In genomic region chr11:76242004-76242779, GRCh38 we compare ENCODE assay signal across 24 cellular contexts. TPM values are rescaled to one million over a fixed set of nuclear protein-coding genes. Genes with fewer than 3 reads are reported as not detected.
DNase-seq lines count a peak whose midpoint lies in the region; ATAC-seq, FAIRE-seq and TF ChIP-seq lines count a peak whose summit lies in the region.
"Had no signal": no experiment of that assay in that cellular context is flagged by ENCODE, and none has a peak within 500 bp of the region (broad histone marks: within the 10 kb centered on the region; RNA-seq: fewer than 3 reads in every experiment).

No MANE protein-coding gene starts in this region.

- peaks cover 68% of the 10 kb centered on the region for H3K27me3 Mint-ChIP-seq in Calu3 (ENCODE audit: unreplicated experiment)
- H3K27me3 Mint-ChIP-seq: CD4-positive, alpha-beta T cell had no signal

- no peak overlapping the region for H3K4me3 Mint-ChIP-seq in Calu3 (ENCODE audit: low read depth, unreplicated experiment)
- H3K4me3 Mint-ChIP-seq: CD14-positive monocyte; CD4-positive, alpha-beta T cell; CD8-positive, alpha-beta memory T cell had no signal

- BruUV-seq in Calu3 (replicated peaks; lab: Mats Ljungman, UMichigan), result no TSS peak

- 82% methylated on average over 12 of the region's 12 CpGs; no CpG with 5 or more reads in 1 of the 2 experiments for WGBS in H1 (ENCODE audit: extremely low coverage in 1 of 2, insufficient coverage in 1 of 2, insufficient read length in 1 of 2, insufficient replicate concordance in 2 of 2, low coverage in 1 of 2, low lambda C conversion rate in 2 of 2, missing lambda C conversion rate in 1 of 2), 2 experiments
- no CpG with 5 or more reads among the region's 12 CpGs for WGBS in neuronal stem cell (ENCODE audit: extremely low coverage in 2 of 2, insufficient read length in 2 of 2, insufficient replicate concordance in 1 of 2), 2 donors
- 95 to 99% methylated on average over 12 of the region's 12 CpGs for WGBS in aorta, 2 donors

- H4K8ac ChIP-seq in H1 (ENCODE audit: extremely low read depth, insufficient read depth, low read length) (no peak overlapping the region), neuronal stem cell (ENCODE audit: low read depth, low read length) (no peak overlapping the region)

- peak; percentile 7 for DNase-seq in left ventricle myocardium superior
- DNase-seq in cardiac septum (ENCODE audit: low spot score), result no peak
- no peak for DNase-seq in H1 (ENCODE audit: low read depth in 1 of 2, low spot score in 2 of 2)
- no peak for DNase-seq in neuronal stem cell (ENCODE audit: low spot score)
- DNase-seq in aorta, result peak; percentile 18 to 49
- no peak for DNase-seq in Calu3
- DNase-seq in NCI-H1930 (lab: John Stamatoyannopoulos, UW), result no peak
- DNase-seq in SK-N-DZ (ENCODE audit: low spot score), result no peak
- DNase-seq: 8988T; ACHN; AML-193; CD4-positive, alpha-beta T cell; CD8-positive, alpha-beta memory T cell; DMS53; GF-D8; GM23248 had no signal

- H2BK12ac ChIP-seq in H1 (ENCODE audit: low read depth, low read length), result no peak overlapping the region
- H2BK12ac ChIP-seq in neuronal stem cell (ENCODE audit: low read length), result peak overlapping the region; percentile 75

- H3K14ac ChIP-seq in H1 (ENCODE audit: insufficient read length) (no peak overlapping the region), neuronal stem cell (ENCODE audit: low read length) (no peak overlapping the region)

- no peak overlapping the region for H3K56ac ChIP-seq in H1 (replicated peaks; ENCODE audit: insufficient read length, low read depth, low read length)

- ATAC-seq in left ventricle myocardium superior, result no peak
- ATAC-seq in aorta (ENCODE audit: low FRiP score), result no peak

- H4K20me1 ChIP-seq in H1 (replicated peaks in 1 of 2; ENCODE audit: control insufficient read depth in 1 of 2, insufficient read depth in 2 of 2, low read length in 2 of 2), result no peaks in the 10 kb centered on the region
- H4K20me1 ChIP-seq: BLaER1 treated with 17β-estradiol and CSF1 and Interleukin-3, amounts not matched to agents 10 nM and 100 nM had no signal

- H2AFZ ChIP-seq in H1 (ENCODE audit: low read length) (no peak overlapping the region), neuronal stem cell (ENCODE audit: low read length) (no peak overlapping the region)
- H2AFZ ChIP-seq: GM23248 had no signal

- H3K27me3 ChIP-seq in H1 (replicated peaks in 1 of 4; ENCODE audit: control insufficient read depth in 3 of 4, extremely low read depth in 1 of 4, insufficient read depth in 3 of 4, low read length in 3 of 4) (peaks cover 2 to 18% (median 16%) of the 10 kb centered on the region in 4 experiments), neuronal stem cell (ENCODE audit: control insufficient read depth in 3 of 3, insufficient read depth in 3 of 3, low read depth in 1 of 3, low read length in 3 of 3) (peaks cover 0 to 42% (median 3%) of the 10 kb centered on the region in 3 experiments), aorta (ENCODE audit: control insufficient read depth in 1 of 2, insufficient read depth in 2 of 2, low read length in 1 of 2) (no peaks in the 10 kb centered on the region)
- H3K27me3 ChIP-seq: BE2C; BLaER1 treated with 17β-estradiol and CSF1 and Interleukin-3, amounts not matched to agents 10 nM and 100 nM had no signal

- H3K4me1 ChIP-seq in H1 (replicated peaks in 1 of 4; ENCODE audit: control insufficient read depth in 3 of 4, insufficient read depth in 4 of 4, low read length in 3 of 4), result peaks cover 0 to 14% (median 8%) of the 10 kb centered on the region in 4 experiments; a peak in 6 of 7 replicates
- H3K4me1 ChIP-seq in neuronal stem cell (ENCODE audit: control insufficient read depth in 2 of 2, insufficient read depth in 1 of 2, low read depth in 1 of 2, low read length in 2 of 2), result peaks cover 3 to 8% of the 10 kb centered on the region in 2 donors
- no peaks in the 10 kb centered on the region for H3K4me1 ChIP-seq in aorta (ENCODE audit: control insufficient read depth in 1 of 2, insufficient read depth in 2 of 2, low read length in 2 of 2)
- H3K4me1 ChIP-seq: A549, BE2C, HAP-1 had no signal

- no peak for FAIRE-seq in H1 (lab: Jason Lieb, UNC)
- FAIRE-seq: A549, GM12891, GM18507, H54 had no signal

- TF ChIP-seq POLR2A in H1 (IDR thresholded peaks at IDR 0.05; ENCODE audit: control extremely low read depth in 1 of 2, low read depth in 2 of 2, low read length in 2 of 2), result no peak

- peak overlapping the region in 1 of 2 experiments; percentile 69; a peak in 1 of 4 replicates for H3K4me2 ChIP-seq in H1 (ENCODE audit: insufficient read depth in 1 of 2, low read depth in 2 of 2, low read length in 2 of 2)
- no peak overlapping the region for H3K4me2 ChIP-seq in neuronal stem cell (ENCODE audit: insufficient read depth, low read length, poor library complexity, severe bottlenecking)
- H3K4me2 ChIP-seq: A549; BLaER1 treated with 17β-estradiol and CSF1 and Interleukin-3, amounts not matched to agents 10 nM and 100 nM had no signal

- H3K36me3 ChIP-seq in H1 (ENCODE audit: control insufficient read depth in 2 of 4, insufficient read depth in 4 of 4, low read length in 3 of 4) (no peaks in the 10 kb centered on the region), neuronal stem cell (replicated peaks in 1 of 2; ENCODE audit: control insufficient read depth in 2 of 2, insufficient read depth in 2 of 2, low read length in 2 of 2) (no peaks in the 10 kb centered on the region), aorta (ENCODE audit: control insufficient read depth in 1 of 2, insufficient read depth in 2 of 2, low read length in 1 of 2) (no peaks in the 10 kb centered on the region)
- H3K36me3 ChIP-seq: BE2C; BLaER1 treated with 17β-estradiol and CSF1 and Interleukin-3, amounts not matched to agents 10 nM and 100 nM; HAP-1 had no signal

- H3K4me1 Mint-ChIP-seq in Calu3 (ENCODE audit: low read depth, unreplicated experiment), result peaks cover under 1% of the 10 kb centered on the region

- H2BK15ac ChIP-seq in H1 (ENCODE audit: low read length) (0 out of 2 replicates have a peak overlapping the region, but pooled peaks have one; percentile 19), neuronal stem cell (ENCODE audit: low read length) (peak overlapping the region; percentile 66)

- H4K5ac ChIP-seq in H1 (ENCODE audit: insufficient read length, low read depth, low read length), result no peak overlapping the region

- H3K79me2 ChIP-seq in H1 (ENCODE audit: control insufficient read depth in 1 of 2, insufficient read depth in 2 of 2, low read length in 2 of 2), result no peaks in the 10 kb centered on the region

- H2BK5ac ChIP-seq in H1 (ENCODE audit: low read depth, low read length), result no peak overlapping the region
- H2BK5ac ChIP-seq in neuronal stem cell (ENCODE audit: low read length), result peak overlapping the region; percentile 19

- no peak overlapping the region for H4K91ac ChIP-seq in H1 (replicated peaks; ENCODE audit: insufficient read length, low read length)
- no peak overlapping the region for H4K91ac ChIP-seq in neuronal stem cell (ENCODE audit: low read depth, low read length, poor library complexity)

- H3K9me3 Mint-ChIP-seq in Calu3 (ENCODE audit: low read depth, unreplicated experiment), result no peaks in the 10 kb centered on the region
- H3K9me3 Mint-ChIP-seq: CD4-positive, alpha-beta T cell; CD8-positive, alpha-beta memory T cell had no signal

- no peak overlapping the region for H3K4ac ChIP-seq in H1 (replicated peaks; ENCODE audit: insufficient read length, low read depth, low read length)
- H3K4ac ChIP-seq in neuronal stem cell (ENCODE audit: low read length), result no peak overlapping the region

- H2BK120ac ChIP-seq in H1 (replicated peaks; ENCODE audit: low read depth, low read length) (no peak overlapping the region), neuronal stem cell (ENCODE audit: low read depth, low read length) (no peak overlapping the region)

- CTCF ChIA-PET in H1 (lab: Charles Lee; ENCODE audit: partially characterized antibody), result interaction anchor here (0.7 to 11.7 kb wide), 17 partner anchors 8 to 178 kb away, joined by 3 to 83 read pairs (median 5); partner anchors contain the start of gene WNT11
- CTCF ChIA-PET in Calu3 (lab: Charles Lee), result interaction anchor here (0.5 to 1.1 kb wide), 2 partner anchors 14 to 418 kb away, joined by 3 read pairs; no protein-coding TSS in a partner anchor

- H3K9me3 ChIP-seq in H1 (ENCODE audit: insufficient read depth in 2 of 2, low read depth in 1 of 2, low read length in 1 of 2) (no peaks in the 10 kb centered on the region), neuronal stem cell (replicated peaks in 1 of 2; ENCODE audit: control insufficient read depth in 2 of 2, insufficient read depth in 1 of 2, low read depth in 1 of 2, low read length in 2 of 2) (no peaks in the 10 kb centered on the region), aorta (ENCODE audit: control insufficient read depth, low read length) (no peaks in the 10 kb centered on the region)
- H3K9me3 ChIP-seq: A549; BE2C; BLaER1 treated with 17β-estradiol and CSF1 and Interleukin-3, amounts not matched to agents 10 nM and 100 nM; HAP-1 had no signal

- H3K79me1 ChIP-seq in H1 (ENCODE audit: low read depth, low read length) (no peaks in the 10 kb centered on the region), neuronal stem cell (ENCODE audit: low read depth, low read length) (no peaks in the 10 kb centered on the region)

- H3K36me3 Mint-ChIP-seq in Calu3 (ENCODE audit: insufficient read depth, unreplicated experiment), result no peaks in the 10 kb centered on the region
- H3K36me3 Mint-ChIP-seq: CD14-positive monocyte had no signal

- intact Hi-C loops in left ventricle myocardium superior (cut with micrococcal nuclease) (no loop called here), cardiac septum (cut with DNase I) (no loop called here), aorta (cut with DNase I) (no loop called here), Calu3 (cut with micrococcal nuclease; ENCODE audit: unreplicated experiment) (no loop called here)

- H3K23me2 ChIP-seq in H1 (ENCODE audit: low read depth, low read length), result peaks cover 2% of the 10 kb centered on the region; the same call in 1 of the 2 replicates

- H3K9ac ChIP-seq in H1 (replicated peaks in 1 of 4; ENCODE audit: extremely low read depth in 1 of 4, low read depth in 3 of 4, low read length in 3 of 4) (no peak overlapping the region; a peak in 1 of 7 replicates), neuronal stem cell (ENCODE audit: low read depth, low read length, poor library complexity) (peak overlapping the region; percentile 10)
- H3K9ac ChIP-seq: BLaER1 treated with 17β-estradiol and CSF1 and Interleukin-3, amounts not matched to agents 10 nM and 100 nM; GM23248 had no signal

- POLR2A ChIA-PET in H1 (lab: Charles Lee; ENCODE audit: partially characterized antibody), result interaction anchor here (0.9 to 5.9 kb wide), 3 partner anchors 7 to 77 kb away, joined by 3 to 38 read pairs (median 4); no protein-coding TSS in a partner anchor

- H3K4me3 ChIP-seq in H1 (ENCODE audit: extremely low read depth in 1 of 4, insufficient read depth in 2 of 4, low read depth in 3 of 4, low read length in 4 of 4), result no peak overlapping the region
- H3K4me3 ChIP-seq in neuronal stem cell (ENCODE audit: low read length in 2 of 2), result no peak overlapping the region
- no peak overlapping the region for H3K4me3 ChIP-seq in aorta (ENCODE audit: low read length in 2 of 2)
- H3K4me3 ChIP-seq: A549; BLaER1 treated with 17β-estradiol and CSF1 and Interleukin-3, amounts not matched to agents 10 nM and 100 nM; GM23248; HAP-1 had no signal

- TF ChIP-seq CTCF in H1 (IDR thresholded peaks at IDR 0.05; ENCODE audit: control extremely low read depth in 1 of 3, insufficient read depth in 1 of 3, low read depth in 1 of 3, low read length in 3 of 3) (no peak), Calu3 (IDR thresholded peaks at IDR 0.05; ENCODE audit: unreplicated experiment) (no peak)

- no peak overlapping the region for H3K18ac ChIP-seq in H1 (ENCODE audit: extremely low read depth, low read length)
- peak overlapping the region; percentile 62 for H3K18ac ChIP-seq in neuronal stem cell (ENCODE audit: low read length)

- H3K27ac ChIP-seq in H1 (ENCODE audit: low read depth, low read length), result no peak overlapping the region
- no peak overlapping the region for H3K27ac ChIP-seq in neuronal stem cell (replicated peaks; ENCODE audit: low read length)
- no peak overlapping the region for H3K27ac ChIP-seq in aorta (ENCODE audit: low read depth in 1 of 2, low read length in 2 of 2)
- H3K27ac ChIP-seq: A549; BLaER1 treated with 17β-estradiol and CSF1 and Interleukin-3, amounts not matched to agents 10 nM and 100 nM; GM23248 had no signal

- H3K23ac ChIP-seq in H1 (ENCODE audit: insufficient read length), result no peak overlapping the region
- no peak overlapping the region for H3K23ac ChIP-seq in neuronal stem cell (ENCODE audit: low read depth, low read length, poor library complexity)

- no peak overlapping the region for H3K27ac Mint-ChIP-seq in Calu3 (ENCODE audit: unreplicated experiment)
- H3K27ac Mint-ChIP-seq: CD14-positive monocyte; CD4-positive, alpha-beta T cell; CD8-positive, alpha-beta memory T cell had no signal

- no peak for TF ChIP-seq RAD21 in H1 (IDR thresholded peaks at IDR 0.05 in 1 of 2, conservative IDR thresholded peaks at IDR 0.05 in 1 of 2; ENCODE audit: low read depth in 2 of 2, low read length in 2 of 2)

- peak overlapping the region; percentile 67; the same call in 1 of the 2 replicates for H2BK20ac ChIP-seq in H1 (ENCODE audit: low read length)

- no peak for TF ChIP-seq EP300 in H1 (IDR thresholded peaks at IDR 0.05; ENCODE audit: borderline replicate concordance in 1 of 2, low read depth in 2 of 2, low read length in 2 of 2)

- H2AK5ac ChIP-seq in H1 (ENCODE audit: low read depth, low read length) (no peak overlapping the region), neuronal stem cell (ENCODE audit: low read depth, low read length) (peak overlapping the region; percentile 90)

RNA-seq across cellular contexts. Expression of gene WNT11, which starts 35.9 kb away (rescaled TPM):
- total RNA-seq in left ventricle myocardium superior (15.2 TPM), cardiac septum (9.2 TPM), aorta (10 to 100 TPM in 1 of 2 donors, 1 to 10 TPM in 1; 7.4 to 30.0 TPM), Calu3 (2022) (not detected in 2 replicates)
- 0.45 TPM in 1 of 2 replicates, not detected in the other for total RNA-seq in H1 (2021; fragmentation: NEBNext Ultra II Directional; extraction: Animal tissue kit (Norgen Biotek cat#: 25700))
- polyA plus RNA-seq in H1 (2011; rRNA removed) (0.11 and 0.22 TPM in 2 replicates), aorta (under 1 TPM; 0.25 to 0.87 TPM)
- polyA plus RNA-seq in H1 (2011; cell fraction: cytosol; rRNA removed), result 0.16 TPM
- 0.14 TPM for polyA plus RNA-seq in H1 (2011; cell fraction: nucleus; rRNA removed)
- polyA plus RNA-seq in H1 (2012, experiment 1 of 2), result 0.08 to 0.16 TPM (median 0.09 TPM) in 3 of 4 replicates, not detected in the other
- polyA plus RNA-seq in H1 (2012, experiment 2 of 2), result not detected
- 0.10 TPM for polyA plus RNA-seq in H1 (2013, experiment 1 of 2)
- polyA plus RNA-seq in H1 (2013, experiment 2 of 2), result 0.15 TPM
- polyA minus RNA-seq in H1 (2011; rRNA and poly(A)+ RNA removed), result not detected in 2 replicates
- polyA minus RNA-seq in H1 (2011; cell fraction: cytosol; rRNA and poly(A)+ RNA removed), result not detected
- polyA minus RNA-seq in H1 (2011; cell fraction: nucleus; rRNA and poly(A)+ RNA removed), result not detected
- polyA plus RNA-seq in neuronal stem cell (2013, experiment 1 of 2), result 0.15 TPM
- polyA plus RNA-seq in neuronal stem cell (2013, experiment 2 of 2), result 0.12 TPM
- 0.47 and 0.64 TPM in 2 replicates for polyA plus RNA-seq in SK-N-DZ (2014; cell fraction: cytosol; rRNA removed)
- 0.39 TPM in 1 of 2 replicates, not detected in the other for polyA plus RNA-seq in SK-N-DZ (2014; cell fraction: nucleus; rRNA removed)
- total RNA-seq: GM23248 had no signal
- polyA plus RNA-seq: GM23248 had no signal

Comparison
In these comparisons a context has a peak if more than half of its experiments do, and no peak if none do; other contexts are left out.
1. DNase-seq: peak in left ventricle myocardium superior (single experiment) and aorta (2 of 2); none in cardiac septum (single experiment), H1 (0 of 2), neuronal stem cell (single experiment), Calu3 (single experiment), NCI-H1930 (0 of 2) and SK-N-DZ (single experiment).